10 cellular contexts compared by ENCODE assay signal in the genomic region with DNA sequence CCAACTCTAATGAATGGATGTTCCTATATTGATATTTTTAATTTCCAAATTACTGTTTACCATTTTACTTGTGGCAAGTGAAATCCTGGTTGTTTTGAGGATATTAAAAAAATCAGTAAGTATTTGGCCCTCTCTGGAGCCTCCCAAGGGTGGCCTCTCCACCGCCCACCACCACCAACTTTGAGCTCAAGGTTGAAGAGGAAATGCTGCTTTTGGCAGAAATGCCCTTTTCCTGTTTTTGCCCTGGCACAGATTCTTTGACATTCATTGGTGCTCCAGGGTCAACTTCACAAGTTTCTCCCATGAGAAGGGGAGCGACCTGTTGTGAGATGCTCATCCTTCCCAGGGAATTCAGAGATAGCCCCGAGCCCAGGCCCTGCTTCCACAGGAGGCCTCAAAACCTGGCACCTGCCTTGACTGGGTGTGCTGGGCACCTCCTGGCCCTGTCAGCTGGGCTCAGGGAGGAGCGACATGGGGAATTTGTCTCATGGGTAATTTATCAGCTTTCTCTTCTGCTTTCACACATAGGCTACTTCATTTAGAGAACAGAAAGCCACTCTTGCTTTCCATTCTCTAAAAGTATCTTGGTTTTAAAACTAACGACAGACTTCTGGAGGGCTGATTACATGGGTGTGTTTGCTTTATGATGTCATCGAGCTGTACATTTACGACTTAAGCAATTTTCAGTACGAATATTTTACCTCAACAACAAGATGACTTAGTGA. TPM values are rescaled to one million over a fixed set of nuclear protein-coding genes. Genes with fewer than 3 reads are reported as not detected.
DNase-seq lines count a peak whose midpoint lies in the region; ATAC-seq lines count a peak whose summit lies in the region.
"Had no signal": no experiment of that assay in that cellular context is flagged by ENCODE, and none has a peak within 500 bp of the region (broad histone marks: within the 10 kb centered on the region; RNA-seq: fewer than 3 reads in every experiment).

No MANE protein-coding gene starts in this region.

- no peak for DNase-seq in effector memory CD8-positive, alpha-beta T cell
- no peak for DNase-seq in NCI-H2029 (lab: John Stamatoyannopoulos, UW)
- DNase-seq in islet precursor cell, result no peak
- no peak for DNase-seq in mesenchymal stem cell
- DNase-seq in cardiac septum (ENCODE audit: low spot score), result no peak

- no peak overlapping the region for H3K14ac ChIP-seq in mesenchymal stem cell (ENCODE audit: low read length in 2 of 2)

- H2BK15ac ChIP-seq in mesenchymal stem cell (ENCODE audit: low read depth, poor library complexity, severe bottlenecking), result no peak overlapping the region

- no peaks in the 10 kb centered on the region for H3K4me1 ChIP-seq in mesenchymal stem cell (ENCODE audit: control insufficient read depth, insufficient read depth, low read depth, low read length)

- H4K91ac ChIP-seq in mesenchymal stem cell (ENCODE audit: low read length), result no peak overlapping the region

- no peak overlapping the region for H2BK12ac ChIP-seq in mesenchymal stem cell (ENCODE audit: low read length in 2 of 2)

- no peak overlapping the region for H3K9ac ChIP-seq in mesenchymal stem cell (ENCODE audit: low read length)

- peaks cover 42 to 54% of the 10 kb centered on the region in 2 donors for H3K4me1 Mint-ChIP-seq in effector memory CD8-positive, alpha-beta T cell (ENCODE audit: low read depth in 2 of 2)

- no peak overlapping the region for H2BK120ac ChIP-seq in mesenchymal stem cell (ENCODE audit: low read depth, low read length)

- no peaks in the 10 kb centered on the region for H3K79me1 ChIP-seq in mesenchymal stem cell (replicated peaks; ENCODE audit: low read length, poor library complexity, severe bottlenecking)

- H3K27ac ChIP-seq in mesenchymal stem cell (ENCODE audit: low read length, poor library complexity, severe bottlenecking), result no peak overlapping the region

- intact Hi-C loops in cardiac septum (cut with DNase I), result no loop called here

- peaks cover 0 to 2% of the 10 kb centered on the region in 2 donors for H3K9me3 Mint-ChIP-seq in effector memory CD8-positive, alpha-beta T cell
- H3K9me3 Mint-ChIP-seq: activated naive CD4-positive, alpha-beta T cell treated with anti-CD3 and anti-CD28 coated beads, Interleukin-2, amount 50 U/mL, for 72 hours had no signal

- H3K4ac ChIP-seq in mesenchymal stem cell (ENCODE audit: low read depth in 1 of 2, low read length in 2 of 2), result no peak overlapping the region

- peak overlapping the region; percentile 95 to 100 for H3K27ac Mint-ChIP-seq in effector memory CD8-positive, alpha-beta T cell
- H3K27ac Mint-ChIP-seq: activated naive CD4-positive, alpha-beta T cell treated with anti-CD3 and anti-CD28 coated beads, Interleukin-2, amount 50 U/mL, for 72 hours had no signal

- 90% methylated on average over 6 of the region's 8 CpGs for WGBS in mesenchymal stem cell

- H4K8ac ChIP-seq in mesenchymal stem cell (ENCODE audit: low read length), result no peak overlapping the region

- peaks cover 38 to 47% of the 10 kb centered on the region in 2 experiments for H3K27me3 ChIP-seq in mesenchymal stem cell (ENCODE audit: control insufficient read depth in 1 of 2, insufficient read depth in 1 of 2, low read length in 2 of 2)

- H3K4me3 Mint-ChIP-seq in effector memory CD8-positive, alpha-beta T cell, result peak overlapping the region; percentile 11 to 83

- no peak overlapping the region for H2AFZ ChIP-seq in mesenchymal stem cell (ENCODE audit: low read depth, low read length)

- H3K36me3 Mint-ChIP-seq in effector memory CD8-positive, alpha-beta T cell (ENCODE audit: insufficient read depth), result peaks cover 54% of the 10 kb centered on the region
- H3K36me3 Mint-ChIP-seq: activated naive CD4-positive, alpha-beta T cell treated with anti-CD3 and anti-CD28 coated beads, Interleukin-2, amount 50 U/mL, for 72 hours had no signal

- no peaks in the 10 kb centered on the region for H3K36me3 ChIP-seq in mesenchymal stem cell (ENCODE audit: control insufficient read depth in 1 of 2, insufficient read depth in 2 of 2, low read depth in 1 of 2, low read length in 2 of 2)

- no peak overlapping the region for H3K18ac ChIP-seq in mesenchymal stem cell (ENCODE audit: low read depth in 1 of 2, low read length in 2 of 2)

- ATAC-seq in GM18867 (IDR thresholded peaks at IDR 0.05; ENCODE audit: unreplicated experiment) (peak; percentile 98), GM21515 (IDR thresholded peaks at IDR 0.05; ENCODE audit: unreplicated experiment) (peak; percentile 84), HG03196 (IDR thresholded peaks at IDR 0.05; ENCODE audit: unreplicated experiment) (peak; percentile 76)
- ATAC-seq in effector memory CD8-positive, alpha-beta T cell (replicated peaks), result no peak

- no peak overlapping the region for H3K4me3 ChIP-seq in mesenchymal stem cell (ENCODE audit: insufficient read depth in 1 of 2, low read depth in 1 of 2, low read length in 2 of 2)

- H3K9me3 ChIP-seq in mesenchymal stem cell (ENCODE audit: control insufficient read depth, low read length), result no peaks in the 10 kb centered on the region

- no peaks in the 10 kb centered on the region for H3K27me3 Mint-ChIP-seq in effector memory CD8-positive, alpha-beta T cell

- no peak overlapping the region for H2BK5ac ChIP-seq in mesenchymal stem cell (ENCODE audit: low read depth, low read length, poor library complexity, severe bottlenecking)

- no peak overlapping the region for H2AK5ac ChIP-seq in mesenchymal stem cell (ENCODE audit: low read length, severe bottlenecking)

- H3K4me2 ChIP-seq in mesenchymal stem cell (ENCODE audit: low read length, poor library complexity, severe bottlenecking), result no peak overlapping the region

- no peak overlapping the region for H3K23ac ChIP-seq in mesenchymal stem cell (ENCODE audit: low read length in 2 of 2)

RNA-seq across cellular contexts. Expression of a gene that starts 6.9 kb away (rescaled TPM):
- not detected for polyA plus RNA-seq in mesenchymal stem cell (2013, experiment 1 of 2)
- not detected for polyA plus RNA-seq in mesenchymal stem cell (2013, experiment 2 of 2)
- total RNA-seq in cardiac septum, result 0.62 TPM
- total RNA-seq: fibroblast of lung had no signal
- polyA plus RNA-seq: fibroblast of lung had no signal
